24 cellular contexts compared by ENCODE assay signal in genomic region chr7:33501368-33501767, GRCh38.
"Had no signal": no experiment of that assay in that cellular context is flagged by ENCODE, and none has a peak within 500 bp of the region (broad histone marks: within the 10 kb centered on the region; RNA-seq: fewer than 3 reads in every experiment).

No MANE protein-coding gene starts in this region.

- ATAC-seq: activated T-cell treated with anti-CD3 and anti-CD28 coated beads, Interleukin-2, amount 50 U/mL, for 72 hours had no signal

- H3K9me3 Mint-ChIP-seq: activated CD4-positive, alpha-beta memory T cell treated with anti-CD3 and anti-CD28 coated beads for 36 hours; activated CD4-positive, alpha-beta T cell treated with anti-CD3 and anti-CD28 coated beads, Interleukin-2, amount 10 ng/mL, durations not matched to agents 7 days and 5 days; activated naive CD4-positive, alpha-beta T cell treated with anti-CD3 and anti-CD28 coated beads, Interleukin-2, amount 10 ng/mL, durations not matched to agents 7 days and 5 days; activated naive CD8-positive, alpha-beta T cell treated with anti-CD3 and anti-CD28 coated beads for 36 hours; activated T-cell treated with anti-CD3 and anti-CD28 coated beads, Interleukin-2, amount 50 U/mL, for 72 hours; activated T-helper 2 cell treated with anti-CD3 and anti-CD28 coated beads, Interferon-gamma antibody, Interleukin-2, Interleukin-4, amounts not matched to agents 10 μg/mL and 5 μg/mL and 100 μg/mL, durations not matched to agents 14 hours and 24 hours and 36 hours; IgD-negative memory B cell had no signal

- H3K4me1 Mint-ChIP-seq: activated CD4-positive, alpha-beta T cell treated with anti-CD3 and anti-CD28 coated beads, Interleukin-2, amount 10 ng/mL, durations not matched to agents 7 days and 5 days; activated naive CD4-positive, alpha-beta T cell treated with anti-CD3 and anti-CD28 coated beads, Interleukin-2, amount 10 ng/mL, durations not matched to agents 7 days and 5 days; activated naive CD8-positive, alpha-beta T cell treated with anti-CD3 and anti-CD28 coated beads for 36 hours; IgD-negative memory B cell had no signal

- H3K4me2 ChIP-seq: SK-N-SH had no signal

- DNase-seq: activated CD4-positive, alpha-beta memory T cell treated with anti-CD3 and anti-CD28 coated beads for 36 hours; activated CD4-positive, alpha-beta T cell treated with anti-CD3 and anti-CD28 coated beads, Interleukin-2, amount 10 ng/mL, durations not matched to agents 7 days and 5 days; activated CD4-positive, CD25-positive, alpha-beta regulatory T cell; activated CD8-positive, alpha-beta memory T cell treated with anti-CD3 and anti-CD28 coated beads for 24 hours; activated gamma-delta T cell treated with Interleukin-2 at 50 U/mL for 16 hours; activated naive CD4-positive, alpha-beta T cell treated with anti-CD3 and anti-CD28 coated beads, Interleukin-2, amount 10 ng/mL, durations not matched to agents 7 days and 5 days; activated naive CD8-positive, alpha-beta T cell treated with anti-CD3 and anti-CD28 coated beads for 36 hours; activated T-cell treated with anti-CD3 and anti-CD28 coated beads, Interleukin-2, amount 50 U/mL, for 72 hours; KG1; MV-4-11; NCI-H1105; NCI-H1436; NCI-H1694 treated with DMSO at 0.1 percent for 48 hours; NCI-H2029 treated with DMSO at 0.1 percent for 48 hours; NCI-H524; Peyer's patch; Right ventricle myocardium superior; SK-N-SH; T-helper 1 cell had no signal

- H3K36me3 ChIP-seq: Peyer's patch, SJCRH30 had no signal

- H3K27me3 Mint-ChIP-seq: activated CD4-positive, alpha-beta memory T cell treated with anti-CD3 and anti-CD28 coated beads for 36 hours; activated CD4-positive, alpha-beta T cell treated with anti-CD3 and anti-CD28 coated beads, Interleukin-2, amount 10 ng/mL, durations not matched to agents 7 days and 5 days; activated naive CD4-positive, alpha-beta T cell treated with anti-CD3 and anti-CD28 coated beads, Interleukin-2, amount 10 ng/mL, durations not matched to agents 7 days and 5 days; activated naive CD8-positive, alpha-beta T cell treated with anti-CD3 and anti-CD28 coated beads for 36 hours; IgD-negative memory B cell had no signal

- H3K9ac ChIP-seq: SK-N-SH had no signal

- H3K4me3 Mint-ChIP-seq: activated CD4-positive, alpha-beta memory T cell treated with anti-CD3 and anti-CD28 coated beads for 36 hours; activated CD4-positive, alpha-beta T cell treated with anti-CD3 and anti-CD28 coated beads, Interleukin-2, amount 10 ng/mL, durations not matched to agents 7 days and 5 days; activated naive CD4-positive, alpha-beta T cell treated with anti-CD3 and anti-CD28 coated beads, Interleukin-2, amount 10 ng/mL, durations not matched to agents 7 days and 5 days; activated naive CD8-positive, alpha-beta T cell treated with anti-CD3 and anti-CD28 coated beads for 36 hours; activated T-cell treated with anti-CD3 and anti-CD28 coated beads, Interleukin-2, amount 50 U/mL, for 72 hours; IgD-negative memory B cell had no signal

- H3K4me3 ChIP-seq: Peyer's patch, SJCRH30 had no signal

- H3K27ac ChIP-seq: Peyer's patch, RWPE1, SJCRH30, VCaP had no signal

- H3K36me3 Mint-ChIP-seq: activated naive CD4-positive, alpha-beta T cell treated with anti-CD3 and anti-CD28 coated beads, Interleukin-2, amount 10 ng/mL, durations not matched to agents 7 days and 5 days; activated naive CD8-positive, alpha-beta T cell treated with anti-CD3 and anti-CD28 coated beads for 36 hours had no signal

- H3K4me1 ChIP-seq: Peyer's patch, SJCRH30 had no signal

- H3K9me3 ChIP-seq: Peyer's patch, SJCRH30, SK-N-SH had no signal

- H3K27ac Mint-ChIP-seq: activated CD4-positive, alpha-beta memory T cell treated with anti-CD3 and anti-CD28 coated beads for 36 hours; activated CD4-positive, alpha-beta T cell treated with anti-CD3 and anti-CD28 coated beads, Interleukin-2, amount 10 ng/mL, durations not matched to agents 7 days and 5 days; activated naive CD4-positive, alpha-beta T cell treated with anti-CD3 and anti-CD28 coated beads, Interleukin-2, amount 10 ng/mL, durations not matched to agents 7 days and 5 days; activated naive CD8-positive, alpha-beta T cell treated with anti-CD3 and anti-CD28 coated beads for 36 hours; activated T-cell treated with anti-CD3 and anti-CD28 coated beads, Interleukin-2, amount 50 U/mL, for 72 hours; activated T-helper 2 cell treated with anti-CD3 and anti-CD28 coated beads, Interferon-gamma antibody, Interleukin-2, Interleukin-4, amounts not matched to agents 10 μg/mL and 5 μg/mL and 100 μg/mL, durations not matched to agents 14 hours and 24 hours and 36 hours; IgD-negative memory B cell had no signal

- H3K27me3 ChIP-seq: Peyer's patch, SJCRH30 had no signal
